1 cellular context compared by ENCODE assay signal in the genomic region with DNA sequence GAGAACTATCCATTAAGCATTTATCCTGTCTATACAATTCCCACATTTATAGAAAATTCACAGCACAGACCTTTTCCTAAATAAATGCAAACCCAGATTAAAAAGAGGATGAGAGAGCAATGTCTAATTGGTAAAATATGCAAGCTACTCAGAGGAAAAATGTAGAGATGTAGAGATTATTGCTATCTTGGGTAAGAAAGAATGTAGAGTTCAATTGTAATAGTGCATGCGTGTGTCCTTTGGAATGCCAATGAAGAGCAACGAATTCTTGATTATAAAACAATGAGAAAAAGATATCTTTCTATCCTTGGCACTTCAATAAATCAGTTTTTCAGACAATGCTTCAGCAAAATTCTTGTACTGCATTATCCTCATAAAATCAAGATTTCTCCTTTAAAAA.
A peak's percentile ranks its signal among the peaks of the same experiment; 100 is the strongest.
TF ChIP-seq lines count a peak whose summit lies in the region.

No MANE protein-coding gene starts in this region.

TF ChIP-seq in SK-N-SH, 30 proteins besides CTCF, POLR2A, EP300 and RAD21 (continued from another document):
- peak; percentile 94 for TF ChIP-seq NFIC (IDR thresholded peaks at IDR 0.05; ENCODE audit: borderline replicate concordance)
- peak; percentile 90; the same call in 1 of the 2 replicates for TF ChIP-seq RXRA (IDR thresholded peaks at IDR 0.05; ENCODE audit: borderline replicate concordance, low read depth)
- TF ChIP-seq GABPA (IDR thresholded peaks at IDR 0.05; ENCODE audit: low read depth), result peak; percentile 37; the same call in 1 of the 2 replicates
- TF ChIP-seq, protein P1, sequence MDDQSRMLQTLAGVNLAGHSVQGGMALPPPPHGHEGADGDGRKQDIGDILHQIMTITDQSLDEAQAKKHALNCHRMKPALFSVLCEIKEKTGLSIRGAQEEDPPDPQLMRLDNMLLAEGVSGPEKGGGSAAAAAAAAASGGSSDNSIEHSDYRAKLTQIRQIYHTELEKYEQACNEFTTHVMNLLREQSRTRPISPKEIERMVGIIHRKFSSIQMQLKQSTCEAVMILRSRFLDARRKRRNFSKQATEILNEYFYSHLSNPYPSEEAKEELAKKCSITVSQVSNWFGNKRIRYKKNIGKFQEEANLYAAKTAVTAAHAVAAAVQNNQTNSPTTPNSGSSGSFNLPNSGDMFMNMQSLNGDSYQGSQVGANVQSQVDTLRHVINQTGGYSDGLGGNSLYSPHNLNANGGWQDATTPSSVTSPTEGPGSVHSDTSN (IDR thresholded peaks at IDR 0.05), result peak; percentile 96
- TF ChIP-seq TCF12 (IDR thresholded peaks at IDR 0.05), result peak; percentile 99
- TF ChIP-seq NRF1 (IDR thresholded peaks at IDR 0.05; ENCODE audit: low read depth, low read length), result no peak
- peak; percentile 49; the same call in 1 of the 2 replicates for TF ChIP-seq ELF1 (IDR thresholded peaks at IDR 0.05)
- TF ChIP-seq RFX5 (IDR thresholded peaks at IDR 0.05; ENCODE audit: low read length), result no peak
- no peak for TF ChIP-seq SMC3 (IDR thresholded peaks at IDR 0.05; ENCODE audit: low read depth, low read length)
- TF ChIP-seq SIN3A (IDR thresholded peaks at IDR 0.05; ENCODE audit: borderline replicate concordance, low read depth, low read length), result peak; percentile 65; the same call in 1 of the 2 replicates
- no peak for TF ChIP-seq GATA2 (CRISPR knock-in tag; IDR thresholded peaks at IDR 0.05)
- TF ChIP-seq, protein P2, sequence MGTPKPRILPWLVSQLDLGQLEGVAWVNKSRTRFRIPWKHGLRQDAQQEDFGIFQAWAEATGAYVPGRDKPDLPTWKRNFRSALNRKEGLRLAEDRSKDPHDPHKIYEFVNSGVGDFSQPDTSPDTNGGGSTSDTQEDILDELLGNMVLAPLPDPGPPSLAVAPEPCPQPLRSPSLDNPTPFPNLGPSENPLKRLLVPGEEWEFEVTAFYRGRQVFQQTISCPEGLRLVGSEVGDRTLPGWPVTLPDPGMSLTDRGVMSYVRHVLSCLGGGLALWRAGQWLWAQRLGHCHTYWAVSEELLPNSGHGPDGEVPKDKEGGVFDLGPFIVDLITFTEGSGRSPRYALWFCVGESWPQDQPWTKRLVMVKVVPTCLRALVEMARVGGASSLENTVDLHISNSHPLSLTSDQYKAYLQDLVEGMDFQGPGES (IDR thresholded peaks at IDR 0.05; ENCODE audit: low read depth, low read length), result no peak
- no peak for TF ChIP-seq TAF1 (IDR thresholded peaks at IDR 0.05; ENCODE audit: borderline replicate concordance, low read depth, low read length)
- peak; percentile 64; the same call in 1 of the 2 replicates for TF ChIP-seq YY1 (IDR thresholded peaks at IDR 0.05; ENCODE audit: low read depth)
